ENCODE assay signal across 1 cellular context in the genomic region with DNA sequence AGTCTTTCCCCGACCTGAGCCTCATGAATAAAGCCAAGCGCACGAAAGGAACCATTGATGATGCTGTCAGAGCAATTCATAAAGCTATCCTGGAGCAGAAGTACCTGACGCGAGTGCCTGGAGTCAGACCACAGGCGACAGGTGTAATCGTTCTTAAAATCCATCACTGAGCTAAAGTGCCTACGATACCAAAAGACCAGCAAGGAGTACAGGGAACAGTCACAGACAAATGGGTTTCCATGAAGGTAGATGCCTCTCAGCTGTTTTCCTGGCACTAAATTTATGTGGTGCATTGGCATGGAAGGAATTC.
A peak's percentile ranks its signal among the peaks of the same experiment; 100 is the strongest.
TF ChIP-seq lines count a peak whose summit lies in the region.

No MANE protein-coding gene starts in this region.

TF ChIP-seq in K562, 482 proteins besides CTCF, POLR2A, EP300 and RAD21:
- TF ChIP-seq CHD1 (IDR thresholded peaks at IDR 0.05; ENCODE audit: low read length) (no peak), CTBP1 (IDR thresholded peaks at IDR 0.05; ENCODE audit: borderline replicate concordance) (0 out of 2 replicates have a peak, but pooled peaks have one; percentile 30), SRSF3 (IDR thresholded peaks at IDR 0.05; ENCODE audit: insufficient read depth, low read length) (no peak), SNIP1 (IDR thresholded peaks at IDR 0.05; ENCODE audit: low read depth) (no peak), SIX5 (IDR thresholded peaks at IDR 0.05; ENCODE audit: borderline replicate concordance in 1 of 2, insufficient read depth in 1 of 2, low read depth in 1 of 2, low read length in 2 of 2) (no peak)
- TF ChIP-seq, protein P1, sequence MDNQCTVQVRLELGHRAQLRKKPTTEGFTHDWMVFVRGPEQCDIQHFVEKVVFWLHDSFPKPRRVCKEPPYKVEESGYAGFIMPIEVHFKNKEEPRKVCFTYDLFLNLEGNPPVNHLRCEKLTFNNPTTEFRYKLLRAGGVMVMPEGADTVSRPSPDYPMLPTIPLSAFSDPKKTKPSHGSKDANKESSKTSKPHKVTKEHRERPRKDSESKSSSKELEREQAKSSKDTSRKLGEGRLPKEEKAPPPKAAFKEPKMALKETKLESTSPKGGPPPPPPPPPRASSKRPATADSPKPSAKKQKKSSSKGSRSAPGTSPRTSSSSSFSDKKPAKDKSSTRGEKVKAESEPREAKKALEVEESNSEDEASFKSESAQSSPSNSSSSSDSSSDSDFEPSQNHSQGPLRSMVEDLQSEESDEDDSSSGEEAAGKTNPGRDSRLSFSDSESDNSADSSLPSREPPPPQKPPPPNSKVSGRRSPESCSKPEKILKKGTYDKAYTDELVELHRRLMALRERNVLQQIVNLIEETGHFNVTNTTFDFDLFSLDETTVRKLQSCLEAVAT (IDR thresholded peaks at IDR 0.05): no peak
